Comparison of ENCODE assay signal across 28 cellular contexts in the genomic region with DNA sequence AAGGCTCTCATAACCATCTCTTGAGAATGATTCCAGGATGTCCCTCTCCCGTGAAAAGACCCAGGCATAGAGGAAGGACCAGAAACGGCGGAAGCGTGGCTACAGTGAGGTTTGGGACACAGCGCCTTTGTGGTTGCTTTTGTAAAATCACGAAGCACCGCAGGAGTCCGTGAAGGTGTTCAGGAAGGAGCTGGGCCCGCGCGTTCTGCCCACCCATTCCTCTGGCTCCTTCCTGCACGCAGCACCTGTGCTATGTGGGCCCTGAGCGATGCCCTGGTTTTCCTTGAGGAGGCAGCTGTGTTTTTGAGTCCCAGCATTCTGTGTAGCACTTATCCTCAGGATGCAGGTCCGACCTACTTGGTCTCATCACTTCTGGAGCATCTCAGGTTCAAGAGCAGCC.
"Had no signal": no experiment of that assay in that cellular context is flagged by ENCODE, and none has a peak within 500 bp of the region (broad histone marks: within the 10 kb centered on the region; RNA-seq: fewer than 3 reads in every experiment).

No MANE protein-coding gene starts in this region.

- H3K27ac Mint-ChIP-seq: activated CD4-positive, alpha-beta T cell treated with anti-CD3 and anti-CD28 coated beads, Interleukin-2, amount 10 ng/mL, durations not matched to agents 24 days and 14 days; activated naive CD8-positive, alpha-beta T cell treated with anti-CD3 and anti-CD28 coated beads for 36 hours; activated T-helper 1 cell treated with anti-CD3 and anti-CD28 coated beads, Interleukin-12 subunit alpha, Interleukin-12 subunit beta, Interleukin-2, Interleukin-4 antibody, amounts not matched to agents 30 ng/mL and 10 ng/mL and 1 ng/mL, durations not matched to agents 14 hours and 24 hours and 36 hours; T-helper 1 cell treated with Interleukin-12 subunit alpha and Interleukin-12 subunit beta and Interleukin-4 antibody, amounts not matched to agents 30 μg/mL and 1 μg/mL, for 36 hours; T-helper 2 cell treated with Interferon-gamma antibody and Interleukin-4, amounts not matched to agents 5 μg/mL and 100 μg/mL, for 36 hours had no signal

- H3K27ac ChIP-seq: brain microvascular endothelial cell, Peyer's patch, SJSA1 had no signal

- H3K9me3 Mint-ChIP-seq: activated CD4-positive, alpha-beta T cell treated with anti-CD3 and anti-CD28 coated beads, Interleukin-2, amount 10 ng/mL, durations not matched to agents 24 days and 14 days; activated T-helper 1 cell treated with anti-CD3 and anti-CD28 coated beads, Interleukin-12 subunit alpha, Interleukin-12 subunit beta, Interleukin-2, Interleukin-4 antibody, amounts not matched to agents 30 ng/mL and 10 ng/mL and 1 ng/mL, durations not matched to agents 14 hours and 24 hours and 36 hours; central memory CD8-positive, alpha-beta T cell had no signal

- H3K27me3 ChIP-seq: brain microvascular endothelial cell, Peyer's patch, SJSA1 had no signal

- H3K27me3 Mint-ChIP-seq: activated CD4-positive, alpha-beta T cell treated with anti-CD3 and anti-CD28 coated beads, Interleukin-2, amount 10 ng/mL, durations not matched to agents 24 days and 14 days; activated naive CD8-positive, alpha-beta T cell treated with anti-CD3 and anti-CD28 coated beads for 36 hours; central memory CD8-positive, alpha-beta T cell had no signal

- DNase-seq: activated CD4-positive, alpha-beta T cell treated with anti-CD3 and anti-CD28 coated beads, Interleukin-2, amount 10 ng/mL, durations not matched to agents 24 days and 14 days; activated CD4-positive, alpha-beta T cell treated with anti-CD3 and anti-CD28 coated beads, Interleukin-2, amount 50 U/mL, for 4 hours; activated CD8-positive, alpha-beta memory T cell treated with anti-CD3 and anti-CD28 coated beads, Interleukin-2, amount 50 U/mL, for 4 hours; activated naive CD4-positive, alpha-beta T cell; activated naive CD4-positive, alpha-beta T cell treated with anti-CD3 and anti-CD28 coated beads, Interleukin-2, amount 50 U/mL, for 16 hours; activated naive CD8-positive, alpha-beta T cell treated with anti-CD3 and anti-CD28 coated beads for 36 hours; activated T-cell treated with anti-CD3 and anti-CD28 coated beads for 4 hours; activated T-cell treated with anti-CD3 and anti-CD28 coated beads, Interleukin-2, amount 50 U/mL, for 4 hours; amniotic stem cell; brain microvascular endothelial cell; NCI-H1092 treated with DMSO at 0.1 percent for 48 hours; NCI-H1417; NCI-H146; NCI-H187; NCI-H2227 treated with DMSO at 0.1 percent for 48 hours; NCI-H446; NCI-H524; PC-3; Peyer's patch; RPMI8226; SHP77 treated with DMSO at 0.1 percent for 48 hours; SK-N-SH had no signal

- H3K4me1 ChIP-seq: Peyer's patch, SJSA1 had no signal

- ATAC-seq: activated T-cell treated with anti-CD3 and anti-CD28 coated beads, Interleukin-2, amount 50 U/mL, for 4 hours; K562; PC-3 had no signal

- H3K4me3 ChIP-seq: K562, Peyer's patch, SJSA1 had no signal

- H3K9me3 ChIP-seq: Peyer's patch, SJSA1, SK-N-SH had no signal

- H3K4me3 Mint-ChIP-seq: activated CD4-positive, alpha-beta T cell treated with anti-CD3 and anti-CD28 coated beads, Interleukin-2, amount 10 ng/mL, durations not matched to agents 24 days and 14 days; activated T-cell treated with anti-CD3 and anti-CD28 coated beads, Interleukin-2, amount 50 U/mL, for 4 hours; activated T-helper 1 cell treated with anti-CD3 and anti-CD28 coated beads, Interleukin-12 subunit alpha, Interleukin-12 subunit beta, Interleukin-2, Interleukin-4 antibody, amounts not matched to agents 30 ng/mL and 10 ng/mL and 1 ng/mL, durations not matched to agents 14 hours and 24 hours and 36 hours; central memory CD8-positive, alpha-beta T cell; T-helper 1 cell treated with Interleukin-12 subunit alpha and Interleukin-12 subunit beta and Interleukin-4 antibody, amounts not matched to agents 30 μg/mL and 1 μg/mL, for 36 hours; T-helper 2 cell treated with Interferon-gamma antibody and Interleukin-4, amounts not matched to agents 5 μg/mL and 100 μg/mL, for 36 hours had no signal
